Comparison of ENCODE assay signal across 8 cellular contexts in the genomic region with DNA sequence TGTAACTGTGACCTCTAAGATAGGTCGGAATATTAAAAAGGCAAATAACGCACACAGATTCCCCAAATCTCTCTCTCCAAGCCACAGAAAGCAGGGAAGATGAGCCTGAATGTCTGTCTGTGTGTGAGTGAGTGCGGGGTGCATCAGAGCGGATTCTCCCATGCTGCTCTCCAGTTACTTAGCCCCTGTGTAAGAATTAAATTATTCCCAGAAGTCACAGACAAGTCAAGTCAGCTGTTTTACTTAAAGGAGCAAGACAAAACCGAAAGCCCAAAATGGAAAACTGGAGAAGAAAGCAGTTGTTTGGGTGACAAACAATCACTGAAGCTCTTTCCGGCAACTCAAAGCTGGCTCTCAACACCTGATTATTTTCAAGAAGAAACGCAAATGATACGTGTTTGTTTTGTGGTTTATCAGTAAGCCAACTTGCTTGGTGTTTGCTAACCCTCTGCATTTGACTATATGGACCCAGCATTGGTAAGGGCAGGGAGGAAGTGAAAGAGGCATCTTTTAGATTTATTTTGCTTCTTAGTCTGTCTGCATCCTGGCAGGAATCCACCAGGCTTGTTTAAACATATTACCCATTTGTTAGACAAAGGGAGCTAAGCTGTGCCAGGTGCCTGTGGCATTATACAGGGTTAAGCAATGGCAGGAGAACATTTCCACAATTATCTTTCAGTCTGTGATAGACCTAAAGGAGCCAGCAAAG.
DNase-seq lines count a peak whose midpoint lies in the region; ATAC-seq, FAIRE-seq and TF ChIP-seq lines count a peak whose summit lies in the region.

No MANE protein-coding gene starts in this region.

- peaks cover 0 to 4% of the 10 kb centered on the region in 2 donors for H3K4me1 ChIP-seq in aorta (ENCODE audit: control insufficient read depth in 1 of 2, insufficient read depth in 2 of 2, low read length in 2 of 2)
- peaks cover 17 to 35% (median 30%) of the 10 kb centered on the region in 4 donors for H3K4me1 ChIP-seq in esophagus muscularis mucosa

- intact Hi-C loops in aorta (cut with DNase I), result no loop called here
- intact Hi-C loops in esophagus muscularis mucosa (cut with DNase I), result no loop called here

- no peak for TF ChIP-seq CTCF in esophagus muscularis mucosa (IDR thresholded peaks at IDR 0.05)

- WGBS in aorta, 2 donors, result 77 to 85% methylated on average over 8 of the region's 8 CpGs
- WGBS in esophagus muscularis mucosa, result 85% methylated on average over 8 of the region's 8 CpGs

- no peaks in the 10 kb centered on the region for H3K27me3 ChIP-seq in aorta (ENCODE audit: control insufficient read depth in 1 of 2, insufficient read depth in 2 of 2, low read length in 1 of 2)
- H3K27me3 ChIP-seq in esophagus muscularis mucosa, result no peaks in the 10 kb centered on the region

- TF ChIP-seq EP300 in esophagus muscularis mucosa (IDR thresholded peaks at IDR 0.05), result no peak

- H3K36me3 ChIP-seq in aorta (ENCODE audit: control insufficient read depth in 1 of 2, insufficient read depth in 2 of 2, low read length in 1 of 2) (no peaks in the 10 kb centered on the region), esophagus muscularis mucosa (no peaks in the 10 kb centered on the region)

- TF ChIP-seq POLR2A in esophagus muscularis mucosa (IDR thresholded peaks at IDR 0.05; ENCODE audit: low read depth), result no peak

- FAIRE-seq in islet of Langerhans (lab: Jason Lieb, UNC), result peak; percentile 96

- peak; percentile 97 for DNase-seq in NCI-H69 (lab: John Stamatoyannopoulos, UW)
- no peak for DNase-seq in aorta
- no peak for DNase-seq in activated T-cell treated with anti-CD3 and anti-CD28 coated beads, Interleukin-2, amount 50 U/mL, for 48 hours
- no peak for DNase-seq in esophagus muscularis mucosa (ENCODE audit: extremely low spot score)

- H3K4me3 ChIP-seq in aorta (ENCODE audit: low read length in 2 of 2) (no peak overlapping the region), esophagus muscularis mucosa (no peak overlapping the region)

- H3K27ac ChIP-seq in aorta (ENCODE audit: low read depth in 1 of 2, low read length in 2 of 2) (no peak overlapping the region), esophagus muscularis mucosa (replicated peaks in 1 of 4) (no peak overlapping the region)

- peak; percentile 97 for ATAC-seq in GM19351 (IDR thresholded peaks at IDR 0.05; ENCODE audit: unreplicated experiment)
- ATAC-seq in HG03378 (IDR thresholded peaks at IDR 0.05; ENCODE audit: unreplicated experiment), result peak; percentile 89
- ATAC-seq in aorta (ENCODE audit: low FRiP score), result no peak
- ATAC-seq in GM21528 (IDR thresholded peaks at IDR 0.05; ENCODE audit: low FRiP score, unreplicated experiment), result no peak

- H3K9me3 ChIP-seq in aorta (ENCODE audit: control insufficient read depth, low read length), result no peaks in the 10 kb centered on the region
- H3K9me3 ChIP-seq in esophagus muscularis mucosa, result no peaks in the 10 kb centered on the region

Comparison
In these comparisons a context has a peak if more than half of its experiments do, and no peak if none do; other contexts are left out.
1. ATAC-seq: peak in GM19351 (single experiment) and HG03378 (single experiment); none in aorta (single experiment) and GM21528 (single experiment).